In the genomic region with DNA sequence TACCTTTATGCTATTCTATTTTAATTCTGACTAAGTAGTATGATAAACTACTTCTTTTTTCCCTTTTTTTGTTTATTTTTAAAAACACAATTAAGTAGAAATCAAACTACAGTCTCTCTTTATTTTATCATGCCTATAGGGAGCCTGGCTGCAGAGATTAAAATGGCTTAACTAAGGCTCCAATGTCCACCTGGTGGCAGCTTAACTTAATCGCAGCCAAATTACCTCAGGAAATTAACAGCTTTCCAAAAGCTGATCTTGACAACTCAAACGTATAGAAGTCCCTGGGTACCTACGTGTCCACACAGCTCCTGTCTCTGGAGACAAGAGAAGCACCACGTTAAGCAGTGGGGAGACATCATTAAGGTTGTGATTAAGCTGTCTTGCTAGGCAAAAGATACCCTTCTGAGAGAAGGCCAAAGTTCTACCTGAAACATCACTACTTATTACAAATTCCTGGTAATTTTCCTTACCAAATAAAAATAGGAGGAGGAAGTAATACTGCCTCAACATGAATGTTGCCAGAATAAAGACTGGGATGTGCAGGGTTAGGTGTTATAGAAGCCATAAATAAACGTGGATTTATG, we compare ENCODE assay signal across 9 cellular contexts.
DNase-seq lines count a peak whose midpoint lies in the region; ATAC-seq and TF ChIP-seq lines count a peak whose summit lies in the region.
"Had no signal": no experiment of that assay in that cellular context is flagged by ENCODE, and none has a peak within 500 bp of the region (broad histone marks: within the 10 kb centered on the region; RNA-seq: fewer than 3 reads in every experiment).

No MANE protein-coding gene starts in this region.

- no peaks in the 10 kb centered on the region for H3K4me1 ChIP-seq in iPS DF 6.9 (ENCODE audit: control insufficient read depth, insufficient read depth, low read length)
- no peaks in the 10 kb centered on the region for H3K4me1 ChIP-seq in effector memory CD4-positive, alpha-beta T cell (ENCODE audit: control insufficient read depth, insufficient read depth, low read length, poor library complexity, severe bottlenecking)

- TF ChIP-seq CTCF in BJ (IDR thresholded peaks at IDR 0.05; ENCODE audit: insufficient read depth, low read depth, low read length): peak; percentile 60

- H3K27me3 ChIP-seq in BJ (ENCODE audit: control insufficient read depth, insufficient read depth, low read length) (peaks cover 5% of the 10 kb centered on the region; the same call in 1 of the 2 replicates), iPS DF 6.9 (ENCODE audit: control insufficient read depth, insufficient read depth, low read length) (no peaks in the 10 kb centered on the region)
- no peaks in the 10 kb centered on the region for H3K27me3 ChIP-seq in effector memory CD4-positive, alpha-beta T cell (replicated peaks; ENCODE audit: control insufficient read depth, insufficient read depth, low read length, poor library complexity, severe bottlenecking)

- no peak for ATAC-seq in GM21529 (IDR thresholded peaks at IDR 0.05; ENCODE audit: unreplicated experiment)
- no peak for ATAC-seq in HG02678 (IDR thresholded peaks at IDR 0.05; ENCODE audit: unreplicated experiment)

- POLR2A ChIA-PET in BJ (lab: Charles Lee): no interaction called here

- no peak overlapping the region for H3K4me3 ChIP-seq in BJ (ENCODE audit: low read depth, low read length)
- H3K4me3 ChIP-seq in iPS DF 6.9 (ENCODE audit: low read length): no peak overlapping the region
- H3K4me3 ChIP-seq in effector memory CD4-positive, alpha-beta T cell (ENCODE audit: insufficient read depth, low read depth, low read length, poor library complexity, severe bottlenecking): no peak overlapping the region

- no peaks in the 10 kb centered on the region; the same call in 1 of the 2 replicates for H3K9me3 ChIP-seq in iPS DF 6.9 (ENCODE audit: control insufficient read depth, insufficient read depth, low read length)
- H3K9me3 ChIP-seq in effector memory CD4-positive, alpha-beta T cell (ENCODE audit: control insufficient read depth, low read length): no peaks in the 10 kb centered on the region

- no peak overlapping the region for H3K27ac ChIP-seq in iPS DF 6.9 (ENCODE audit: low read length)
- no peak overlapping the region for H3K27ac ChIP-seq in effector memory CD4-positive, alpha-beta T cell (ENCODE audit: insufficient read depth, low read length, poor library complexity, severe bottlenecking)

- CTCF ChIA-PET in BJ (lab: Yijun Ruan, JAX): interaction anchor here (0.6 to 3.1 kb wide), 13 partner anchors 15 to 75 kb away, joined by 3 to 16 read pairs (median 5); a partner anchor contains a TSS

- DNase-seq in BJ (ENCODE audit: low read depth) (no peak), HCEC 1CT (peak; percentile 40), SW480 (ENCODE audit: low spot score) (peak; percentile 36), iPS DF 6.9 (ENCODE audit: low read depth, low spot score) (peak; percentile 18), HuH-7.5 (ENCODE audit: low spot score) (no peak)
- DNase-seq in effector memory CD4-positive, alpha-beta T cell: no peak
- DNase-seq: stimulated activated CD4-positive, alpha-beta T cell treated with anti-CD3 and anti-CD28 coated beads, Interleukin-15, amount 100 ng/mL, for 24 hours had no signal

- WGBS in iPS DF 6.9 (ENCODE audit: insufficient coverage, insufficient read length): no CpG with 5 or more reads among the region's 5 CpGs

- no peaks in the 10 kb centered on the region for H3K36me3 ChIP-seq in BJ (ENCODE audit: control insufficient read depth, insufficient read depth, low read length)
- H3K36me3 ChIP-seq in iPS DF 6.9 (ENCODE audit: control insufficient read depth, insufficient read depth, low read length): no peaks in the 10 kb centered on the region
- no peaks in the 10 kb centered on the region for H3K36me3 ChIP-seq in effector memory CD4-positive, alpha-beta T cell (ENCODE audit: control insufficient read depth, insufficient read depth, low read length)

Comparison
In these comparisons a context has a peak if more than half of its experiments do, and no peak if none do; other contexts are left out.
1. DNase-seq: peak in HCEC 1CT (single experiment), SW480 (single experiment) and iPS DF 6.9 (single experiment); none in BJ (single experiment), HuH-7.5 (single experiment) and effector memory CD4-positive, alpha-beta T cell (0 of 3).